28 cellular contexts compared by ENCODE assay signal in genomic region chr16:47995354-47995753, GRCh38.
DNase-seq lines count a peak whose midpoint lies in the region; ATAC-seq, FAIRE-seq and TF ChIP-seq lines count a peak whose summit lies in the region.
"Had no signal": no experiment of that assay in that cellular context is flagged by ENCODE, and none has a peak within 500 bp of the region (broad histone marks: within the 10 kb centered on the region; RNA-seq: fewer than 3 reads in every experiment).

No MANE protein-coding gene starts in this region.

- no peak overlapping the region for H3K4me2 ChIP-seq in H1 (ENCODE audit: insufficient read depth in 1 of 2, low read depth in 2 of 2, low read length in 2 of 2)

- H2BK20ac ChIP-seq in H1 (ENCODE audit: low read length), result no peak overlapping the region

- TF ChIP-seq CTCF in A673 (conservative IDR thresholded peaks at IDR 0.05; ENCODE audit: low read depth, low read length) (peak; percentile 24; the same call in 1 of the 2 replicates), GM06990 (IDR thresholded peaks at IDR 0.05; ENCODE audit: insufficient read depth, low read length, poor library complexity, severe bottlenecking) (peak; percentile 26), LNCaP clone FGC (IDR thresholded peaks at IDR 0.05; ENCODE audit: control insufficient read depth, extremely low read depth, insufficient read depth) (peak; percentile 36; the same call in 1 of the 2 replicates), H1 (IDR thresholded peaks at IDR 0.05; ENCODE audit: control extremely low read depth in 1 of 3, insufficient read depth in 1 of 3, low read depth in 1 of 3, low read length in 3 of 3) (no peak)

- H2AK5ac ChIP-seq in H1 (ENCODE audit: low read depth, low read length), result no peak overlapping the region

- no TSS peak for BruUV-seq in A673 (replicated peaks; lab: Mats Ljungman, UMichigan)

- no peaks in the 10 kb centered on the region for H4K20me1 ChIP-seq in H1 (replicated peaks in 1 of 2; ENCODE audit: control insufficient read depth in 1 of 2, insufficient read depth in 2 of 2, low read length in 2 of 2)

- H3K56ac ChIP-seq in H1 (replicated peaks; ENCODE audit: insufficient read length, low read depth, low read length), result no peak overlapping the region

- no peak overlapping the region for H4K8ac ChIP-seq in H1 (ENCODE audit: extremely low read depth, insufficient read depth, low read length)

- no peaks in the 10 kb centered on the region for H3K9me3 ChIP-seq in A673 (ENCODE audit: low read depth, low read length, poor library complexity, severe bottlenecking)
- peaks cover under 1% of the 10 kb centered on the region in 2 experiments; a peak in 1 of 4 replicates for H3K9me3 ChIP-seq in H1 (ENCODE audit: insufficient read depth in 2 of 2, low read depth in 1 of 2, low read length in 1 of 2)
- H3K9me3 ChIP-seq: neutrophil had no signal

- H3K4me3 ChIP-seq in A673 (ENCODE audit: low read depth, low read length, poor library complexity, severe bottlenecking) (no peak overlapping the region), GM06990 (replicated peaks; ENCODE audit: low read depth, low read length) (no peak overlapping the region), LNCaP clone FGC (ENCODE audit: low read depth, low read length) (no peak overlapping the region), H1 (ENCODE audit: extremely low read depth in 1 of 4, insufficient read depth in 2 of 4, low read depth in 3 of 4, low read length in 4 of 4) (no peak overlapping the region)
- H3K4me3 ChIP-seq: ascending aorta, gastrocnemius medialis, left lung, skin epidermis, upper lobe of left lung had no signal

- POLR2A ChIA-PET in A673 (lab: Charles Lee; ENCODE audit: low non-redundant PET) (no interaction called here), H1 (lab: Charles Lee; ENCODE audit: partially characterized antibody) (no interaction called here)

- intact Hi-C loops in A673 (cut with micrococcal nuclease; ENCODE audit: unreplicated experiment), result no loop called here

- H3K4me1 ChIP-seq in A673 (ENCODE audit: insufficient read depth, low read length, poor library complexity, severe bottlenecking), result no peaks in the 10 kb centered on the region
- H3K4me1 ChIP-seq in H1 (replicated peaks in 1 of 4; ENCODE audit: control insufficient read depth in 3 of 4, insufficient read depth in 4 of 4, low read length in 3 of 4), result no peaks in the 10 kb centered on the region
- H3K4me1 ChIP-seq: ascending aorta, gastrocnemius medialis, left lung, upper lobe of left lung had no signal

- no peak overlapping the region for H2BK5ac ChIP-seq in H1 (ENCODE audit: low read depth, low read length)

- FAIRE-seq in H1 (lab: Jason Lieb, UNC), result no peak

- H4K91ac ChIP-seq in H1 (replicated peaks; ENCODE audit: insufficient read length, low read length), result no peak overlapping the region

- peaks cover 4% of the 10 kb centered on the region for H3K27me3 ChIP-seq in A673 (replicated peaks; ENCODE audit: insufficient read depth, low read depth, low read length, poor library complexity)
- no peaks in the 10 kb centered on the region for H3K27me3 ChIP-seq in GM06990 (replicated peaks; ENCODE audit: control insufficient read depth, insufficient read depth, low read length)
- no peaks in the 10 kb centered on the region for H3K27me3 ChIP-seq in H1 (replicated peaks in 1 of 4; ENCODE audit: control insufficient read depth in 3 of 4, extremely low read depth in 1 of 4, insufficient read depth in 3 of 4, low read length in 3 of 4)
- H3K27me3 ChIP-seq: ascending aorta, gastrocnemius medialis, left lung, neutrophil, upper lobe of left lung had no signal

- no peak for TF ChIP-seq POLR2A in H1 (IDR thresholded peaks at IDR 0.05; ENCODE audit: control extremely low read depth in 1 of 2, low read depth in 2 of 2, low read length in 2 of 2)

- 76% methylated on average over 2 of the region's 2 CpGs; no CpG with 5 or more reads in 1 of the 2 experiments for WGBS in H1 (ENCODE audit: extremely low coverage in 1 of 2, insufficient coverage in 1 of 2, insufficient read length in 1 of 2, insufficient replicate concordance in 2 of 2, low coverage in 1 of 2, low lambda C conversion rate in 2 of 2, missing lambda C conversion rate in 1 of 2), 2 experiments

- H3K4ac ChIP-seq in H1 (replicated peaks; ENCODE audit: insufficient read length, low read depth, low read length), result no peak overlapping the region

- H3K79me2 ChIP-seq in H1 (ENCODE audit: control insufficient read depth in 1 of 2, insufficient read depth in 2 of 2, low read length in 2 of 2), result no peaks in the 10 kb centered on the region

- H3K23me2 ChIP-seq in H1 (ENCODE audit: low read depth, low read length), result no peaks in the 10 kb centered on the region

- no peaks in the 10 kb centered on the region for H3K36me3 ChIP-seq in A673 (ENCODE audit: insufficient read depth, low read length, poor library complexity, severe bottlenecking)
- no peaks in the 10 kb centered on the region for H3K36me3 ChIP-seq in GM06990 (ENCODE audit: control insufficient read depth, insufficient read depth, low read length)
- H3K36me3 ChIP-seq in H1 (ENCODE audit: control insufficient read depth in 2 of 4, insufficient read depth in 4 of 4, low read length in 3 of 4), result no peaks in the 10 kb centered on the region
- H3K36me3 ChIP-seq: ascending aorta, gastrocnemius medialis, left lung, neutrophil, upper lobe of left lung had no signal

- no peak overlapping the region for H3K9ac ChIP-seq in H1 (replicated peaks in 1 of 4; ENCODE audit: extremely low read depth in 1 of 4, low read depth in 3 of 4, low read length in 3 of 4)

- CTCF ChIA-PET in A673 (lab: Charles Lee), result no interaction called here
- CTCF ChIA-PET in H1 (lab: Charles Lee; ENCODE audit: partially characterized antibody), result interaction anchor here (0.6 to 1.7 kb wide), 4 partner anchors 8 to 17 kb away, joined by 3 to 6 read pairs (median 4); no protein-coding TSS in a partner anchor

- no peak overlapping the region for H2BK120ac ChIP-seq in H1 (replicated peaks; ENCODE audit: low read depth, low read length)

- no peak for TF ChIP-seq EP300 in H1 (IDR thresholded peaks at IDR 0.05; ENCODE audit: borderline replicate concordance in 1 of 2, low read depth in 2 of 2, low read length in 2 of 2)

- H2BK12ac ChIP-seq in H1 (ENCODE audit: low read depth, low read length), result no peak overlapping the region

- no peak overlapping the region for H2BK15ac ChIP-seq in H1 (ENCODE audit: low read length)

- H4K5ac ChIP-seq in H1 (ENCODE audit: insufficient read length, low read depth, low read length), result no peak overlapping the region

- H3K14ac ChIP-seq in H1 (ENCODE audit: insufficient read length), result no peak overlapping the region

- H3K27ac ChIP-seq in A673 (ENCODE audit: low read depth, low read length, poor library complexity, severe bottlenecking) (no peak overlapping the region), H1 (ENCODE audit: low read depth, low read length) (no peak overlapping the region)
- H3K27ac ChIP-seq: ascending aorta, gastrocnemius medialis, left lung, neutrophil, skin epidermis, upper lobe of left lung had no signal

- no peaks in the 10 kb centered on the region for H3K79me1 ChIP-seq in H1 (ENCODE audit: low read depth, low read length)

- no peak overlapping the region for H2AFZ ChIP-seq in H1 (ENCODE audit: low read length)

- no peak overlapping the region for H3K18ac ChIP-seq in H1 (ENCODE audit: extremely low read depth, low read length)

- peak; percentile 9 to 26; a peak in 3 of 4 replicates for TF ChIP-seq RAD21 in H1 (IDR thresholded peaks at IDR 0.05 in 1 of 2, conservative IDR thresholded peaks at IDR 0.05 in 1 of 2; ENCODE audit: low read depth in 2 of 2, low read length in 2 of 2)

- ATAC-seq in HG03108 (IDR thresholded peaks at IDR 0.05; ENCODE audit: unreplicated experiment) (no peak), HG03520 (IDR thresholded peaks at IDR 0.05; ENCODE audit: unreplicated experiment) (no peak), HG02970 (IDR thresholded peaks at IDR 0.05; ENCODE audit: low FRiP score, unreplicated experiment) (no peak)
- ATAC-seq: esophagus mucosa, gastrocnemius medialis, left lung, Right ventricle myocardium inferior had no signal

- no peak for DNase-seq in A673 (ENCODE audit: low spot score)
- DNase-seq in GM06990 (ENCODE audit: extremely low read depth, insufficient read length), result no peak
- DNase-seq in LNCaP clone FGC (ENCODE audit: low read depth), result no peak
- DNase-seq in H1 (ENCODE audit: low read depth in 1 of 2, low spot score in 2 of 2), result peak in 1 of 2 experiments; percentile 13
- DNase-seq in activated CD8-positive, alpha-beta memory T cell treated with anti-CD3 and anti-CD28 coated beads, Interleukin-2, amount 50 U/mL, for 48 hours, result no peak
- DNase-seq: activated B cell treated with CpG ODN at 0.5 μM for 24 hours; Calu3; effector CD8-positive, alpha-beta T cell; gastrocnemius medialis; hippocampal formation; left lung; mesendoderm; NCI-H1105 treated with DMSO at 0.1 percent for 48 hours; NCI-H2029; NCI-H226; OCI-M1; stimulated activated CD4-positive, alpha-beta T cell treated with anti-CD3 and anti-CD28 coated beads, Interleukin-1b, Interleukin-23, amount 100 ng/mL, for 48 hours; substantia nigra; T-helper 9 cell; upper lobe of left lung had no signal

- no peak overlapping the region for H3K23ac ChIP-seq in H1 (ENCODE audit: insufficient read length)

TF ChIP-seq in H1, 55 proteins besides CTCF, POLR2A, EP300 and RAD21:
- TF ChIP-seq CTBP2 (IDR thresholded peaks at IDR 0.05; ENCODE audit: borderline replicate concordance, insufficient read depth, insufficient read length, low read length), result no peak
TF ChIP-seq in H1: peak in this region for 0.

Comparison
In these comparisons a context has a peak if more than half of its experiments do, and no peak if none do; other contexts are left out.
1. CTCF ChIP-seq: peak in A673 (single experiment), GM06990 (single experiment) and LNCaP clone FGC (single experiment); none in H1 (0 of 3).